Comparison of ENCODE assay signal across 24 cellular contexts in genomic region chr3:64093825-64094712, GRCh38.
A peak's percentile ranks its signal among the peaks of the same experiment; 100 is the strongest.
DNase-seq lines count a peak whose midpoint lies in the region; ATAC-seq, FAIRE-seq and TF ChIP-seq lines count a peak whose summit lies in the region.
"Had no signal": no experiment of that assay in that cellular context is flagged by ENCODE, and none has a peak within 500 bp of the region (broad histone marks: within the 10 kb centered on the region; RNA-seq: fewer than 3 reads in every experiment).

No MANE protein-coding gene starts in this region.

- ATAC-seq in sciatic nerve = no peak
- ATAC-seq: body of pancreas; heart right ventricle; right lobe of liver; Right ventricle myocardium inferior; stimulated activated naive B cell treated with anti-CD40 and anti-IgM and Interleukin-4, amounts not matched to agents 10 μg/mL and 1 μg/mL and 100 μg/mL, for 72 hours; upper lobe of right lung had no signal

- peak overlapping the region; percentile 94 for H3K27ac ChIP-seq in iPS-20b (ENCODE audit: low read length)
- H3K27ac ChIP-seq: body of pancreas, heart right ventricle, right lobe of liver, upper lobe of right lung, WERI-Rb-1 had no signal

- H3K36me3 ChIP-seq in bronchial epithelial cell (ENCODE audit: control insufficient read depth, insufficient read depth, low read length) = no peaks in the 10 kb centered on the region
- H3K36me3 ChIP-seq in iPS-20b (ENCODE audit: insufficient read depth, low read depth, low read length) = peaks cover 3% of the 10 kb centered on the region; the same call in 1 of the 2 replicates
- H3K36me3 ChIP-seq: right lobe of liver had no signal

- no peak for FAIRE-seq in bronchial epithelial cell (lab: Jason Lieb, UNC)
- FAIRE-seq: GM18507 had no signal

- intact Hi-C loops in sciatic nerve (cut with DNase I) = no loop called here

- peak overlapping the region; percentile 69; the same call in 1 of the 2 replicates for H3K9ac ChIP-seq in iPS-20b (ENCODE audit: low read depth, low read length)

- H3K4me3 ChIP-seq in bronchial epithelial cell (ENCODE audit: low read depth, low read length) (no peak overlapping the region), iPS-20b (ENCODE audit: low read length) (peak overlapping the region; percentile 56)
- H3K4me3 ChIP-seq: body of pancreas, heart right ventricle, right lobe of liver, upper lobe of right lung had no signal

- peaks cover 37% of the 10 kb centered on the region for H3K4me1 ChIP-seq in iPS-20b (ENCODE audit: insufficient read depth, low read length)
- H3K4me1 ChIP-seq: body of pancreas, right lobe of liver had no signal

- no peak for TF ChIP-seq CTCF in bronchial epithelial cell (IDR thresholded peaks at IDR 0.05; ENCODE audit: insufficient read depth, low read length, severe bottlenecking)

- H3K27me3 ChIP-seq in bronchial epithelial cell (ENCODE audit: control insufficient read depth, insufficient read depth, low read length) (no peaks in the 10 kb centered on the region), iPS-20b (ENCODE audit: insufficient read depth, low read length) (no peaks in the 10 kb centered on the region)
- H3K27me3 ChIP-seq: body of pancreas, heart right ventricle, right lobe of liver, upper lobe of right lung had no signal

- no peaks in the 10 kb centered on the region for H3K9me3 ChIP-seq in iPS-20b (ENCODE audit: insufficient read depth, low read depth, low read length)
- H3K9me3 ChIP-seq: body of pancreas, heart right ventricle, right lobe of liver, upper lobe of right lung had no signal

- DNase-seq in EH (ENCODE audit: low read depth) (peak; percentile 64), HT1080 (ENCODE audit: low read depth) (peak; percentile 54), bronchial epithelial cell (ENCODE audit: low read depth) (peak; percentile 36), sciatic nerve (ENCODE audit: low spot score) (no peak), NCI-H748 (lab: John Stamatoyannopoulos, UW; ENCODE audit: unreplicated experiment) (no peak), NCI-H2171 treated with DMSO at 0.1 percent for 48 hours (lab: John Stamatoyannopoulos, UW) (no peak), mucosa of gallbladder (ENCODE audit: low spot score) (no peak)
- DNase-seq: activated CD4-positive, alpha-beta T cell treated with anti-CD3 and anti-CD28 coated beads, Interleukin-2, amount 10 ng/mL, durations not matched to agents 24 days and 14 days; activated T-cell treated with anti-CD3 and anti-CD28 coated beads, Interleukin-2, amount 50 U/mL, for 1 hour; body of pancreas; effector CD4-positive, alpha-beta T cell; erythroblast; heart right ventricle; KG1; NCI-H1436; NCI-H446 treated with DMSO at 0.1 percent for 48 hours; right lobe of liver; stimulated activated CD4-positive, alpha-beta T cell treated with anti-CD3 and anti-CD28 coated beads, Interleukin-15, amount 100 ng/mL, for 24 hours; stimulated activated naive B cell treated with anti-CD40 and anti-IgM and Interleukin-4, amounts not matched to agents 10 μg/mL and 1 μg/mL and 100 μg/mL, for 72 hours; upper lobe of right lung; WERI-Rb-1 had no signal

Comparison
In these comparisons a context has a peak if more than half of its experiments do, and no peak if none do; other contexts are left out.
1. DNase-seq: peak in EH (single experiment), HT1080 (single experiment) and bronchial epithelial cell (single experiment); none in sciatic nerve (single experiment), NCI-H748 (single experiment), NCI-H2171 treated with DMSO at 0.1 percent for 48 hours (single experiment) and mucosa of gallbladder (single experiment).